In the genomic region with DNA sequence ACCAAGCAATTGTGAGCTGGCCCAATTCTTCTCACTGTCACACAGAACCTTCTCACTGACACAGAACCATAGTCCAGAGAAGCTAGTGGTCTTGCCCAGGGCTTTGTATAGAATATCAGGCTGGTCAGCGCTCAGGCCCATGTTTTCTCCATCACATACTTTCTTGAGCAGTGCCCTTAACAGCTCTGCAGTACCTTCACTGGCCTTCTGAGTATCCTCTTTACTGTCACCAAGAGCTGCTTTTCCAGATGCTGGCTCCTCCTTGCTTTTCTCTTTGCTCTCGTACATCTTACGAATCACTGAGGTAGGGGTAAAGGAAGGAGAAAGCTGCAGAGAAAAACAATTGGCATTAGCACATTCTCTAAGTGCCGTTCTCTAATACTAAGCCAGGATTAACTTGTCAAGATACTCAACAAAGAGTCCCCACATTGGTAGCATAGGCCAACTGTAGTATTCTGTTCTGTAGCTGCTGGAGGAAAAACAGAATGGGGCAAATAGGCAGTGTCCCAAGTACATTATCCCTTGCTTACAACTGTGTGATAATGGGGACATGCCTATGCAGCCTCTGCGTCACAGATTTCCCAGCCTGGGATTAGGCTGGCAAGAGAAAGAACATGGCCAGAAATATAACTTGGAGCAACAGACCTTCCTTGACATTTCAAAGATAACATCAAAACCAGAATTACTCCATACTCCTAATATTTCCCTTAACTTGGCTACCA, we compare ENCODE assay signal across 2 cellular contexts.
TF ChIP-seq lines count a peak whose summit lies in the region.

No MANE protein-coding gene starts in this region.

TF ChIP-seq in SK-N-SH treated with all-trans-retinoic acid at 6 μM for 48 hours, 23 proteins besides CTCF, POLR2A, EP300 and RAD21 (continued from another document):
- TF ChIP-seq, protein P1, sequence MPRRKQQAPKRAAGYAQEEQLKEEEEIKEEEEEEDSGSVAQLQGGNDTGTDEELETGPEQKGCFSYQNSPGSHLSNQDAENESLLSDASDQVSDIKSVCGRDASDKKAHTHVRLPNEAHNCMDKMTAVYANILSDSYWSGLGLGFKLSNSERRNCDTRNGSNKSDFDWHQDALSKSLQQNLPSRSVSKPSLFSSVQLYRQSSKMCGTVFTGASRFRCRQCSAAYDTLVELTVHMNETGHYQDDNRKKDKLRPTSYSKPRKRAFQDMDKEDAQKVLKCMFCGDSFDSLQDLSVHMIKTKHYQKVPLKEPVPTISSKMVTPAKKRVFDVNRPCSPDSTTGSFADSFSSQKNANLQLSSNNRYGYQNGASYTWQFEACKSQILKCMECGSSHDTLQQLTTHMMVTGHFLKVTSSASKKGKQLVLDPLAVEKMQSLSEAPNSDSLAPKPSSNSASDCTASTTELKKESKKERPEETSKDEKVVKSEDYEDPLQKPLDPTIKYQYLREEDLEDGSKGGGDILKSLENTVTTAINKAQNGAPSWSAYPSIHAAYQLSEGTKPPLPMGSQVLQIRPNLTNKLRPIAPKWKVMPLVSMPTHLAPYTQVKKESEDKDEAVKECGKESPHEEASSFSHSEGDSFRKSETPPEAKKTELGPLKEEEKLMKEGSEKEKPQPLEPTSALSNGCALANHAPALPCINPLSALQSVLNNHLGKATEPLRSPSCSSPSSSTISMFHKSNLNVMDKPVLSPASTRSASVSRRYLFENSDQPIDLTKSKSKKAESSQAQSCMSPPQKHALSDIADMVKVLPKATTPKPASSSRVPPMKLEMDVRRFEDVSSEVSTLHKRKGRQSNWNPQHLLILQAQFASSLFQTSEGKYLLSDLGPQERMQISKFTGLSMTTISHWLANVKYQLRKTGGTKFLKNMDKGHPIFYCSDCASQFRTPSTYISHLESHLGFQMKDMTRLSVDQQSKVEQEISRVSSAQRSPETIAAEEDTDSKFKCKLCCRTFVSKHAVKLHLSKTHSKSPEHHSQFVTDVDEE (CRISPR knock-in tag; IDR thresholded peaks at IDR 0.05), result no peak
- TF ChIP-seq ZNF565 (CRISPR knock-in tag; conservative IDR thresholded peaks at IDR 0.05; ENCODE audit: low read depth), result no peak

TF ChIP-seq in SK-N-SH, 30 proteins besides CTCF, POLR2A, EP300 and RAD21 (continued from another document):
- TF ChIP-seq FOXM1 (IDR thresholded peaks at IDR 0.05; ENCODE audit: low read depth), result no peak
- TF ChIP-seq, protein P2, sequence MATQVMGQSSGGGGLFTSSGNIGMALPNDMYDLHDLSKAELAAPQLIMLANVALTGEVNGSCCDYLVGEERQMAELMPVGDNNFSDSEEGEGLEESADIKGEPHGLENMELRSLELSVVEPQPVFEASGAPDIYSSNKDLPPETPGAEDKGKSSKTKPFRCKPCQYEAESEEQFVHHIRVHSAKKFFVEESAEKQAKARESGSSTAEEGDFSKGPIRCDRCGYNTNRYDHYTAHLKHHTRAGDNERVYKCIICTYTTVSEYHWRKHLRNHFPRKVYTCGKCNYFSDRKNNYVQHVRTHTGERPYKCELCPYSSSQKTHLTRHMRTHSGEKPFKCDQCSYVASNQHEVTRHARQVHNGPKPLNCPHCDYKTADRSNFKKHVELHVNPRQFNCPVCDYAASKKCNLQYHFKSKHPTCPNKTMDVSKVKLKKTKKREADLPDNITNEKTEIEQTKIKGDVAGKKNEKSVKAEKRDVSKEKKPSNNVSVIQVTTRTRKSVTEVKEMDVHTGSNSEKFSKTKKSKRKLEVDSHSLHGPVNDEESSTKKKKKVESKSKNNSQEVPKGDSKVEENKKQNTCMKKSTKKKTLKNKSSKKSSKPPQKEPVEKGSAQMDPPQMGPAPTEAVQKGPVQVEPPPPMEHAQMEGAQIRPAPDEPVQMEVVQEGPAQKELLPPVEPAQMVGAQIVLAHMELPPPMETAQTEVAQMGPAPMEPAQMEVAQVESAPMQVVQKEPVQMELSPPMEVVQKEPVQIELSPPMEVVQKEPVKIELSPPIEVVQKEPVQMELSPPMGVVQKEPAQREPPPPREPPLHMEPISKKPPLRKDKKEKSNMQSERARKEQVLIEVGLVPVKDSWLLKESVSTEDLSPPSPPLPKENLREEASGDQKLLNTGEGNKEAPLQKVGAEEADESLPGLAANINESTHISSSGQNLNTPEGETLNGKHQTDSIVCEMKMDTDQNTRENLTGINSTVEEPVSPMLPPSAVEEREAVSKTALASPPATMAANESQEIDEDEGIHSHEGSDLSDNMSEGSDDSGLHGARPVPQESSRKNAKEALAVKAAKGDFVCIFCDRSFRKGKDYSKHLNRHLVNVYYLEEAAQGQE (IDR thresholded peaks at IDR 0.05; ENCODE audit: low read depth, low read length), result no peak
- no peak for TF ChIP-seq GABPA (IDR thresholded peaks at IDR 0.05; ENCODE audit: low read depth)
- no peak for TF ChIP-seq TCF12 (IDR thresholded peaks at IDR 0.05)
- no peak for TF ChIP-seq RCOR1 (IDR thresholded peaks at IDR 0.05; ENCODE audit: low read length)
- TF ChIP-seq MEF2A (IDR thresholded peaks at IDR 0.05; ENCODE audit: borderline replicate concordance, low read depth), result no peak
- TF ChIP-seq, protein P3, sequence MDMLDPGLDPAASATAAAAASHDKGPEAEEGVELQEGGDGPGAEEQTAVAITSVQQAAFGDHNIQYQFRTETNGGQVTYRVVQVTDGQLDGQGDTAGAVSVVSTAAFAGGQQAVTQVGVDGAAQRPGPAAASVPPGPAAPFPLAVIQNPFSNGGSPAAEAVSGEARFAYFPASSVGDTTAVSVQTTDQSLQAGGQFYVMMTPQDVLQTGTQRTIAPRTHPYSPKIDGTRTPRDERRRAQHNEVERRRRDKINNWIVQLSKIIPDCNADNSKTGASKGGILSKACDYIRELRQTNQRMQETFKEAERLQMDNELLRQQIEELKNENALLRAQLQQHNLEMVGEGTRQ (IDR thresholded peaks at IDR 0.05; ENCODE audit: borderline replicate concordance, low read depth, low read length), result no peak
- TF ChIP-seq FOXJ3 (CRISPR knock-in tag; IDR thresholded peaks at IDR 0.05), result no peak
- no peak for TF ChIP-seq SIN3A (IDR thresholded peaks at IDR 0.05; ENCODE audit: borderline replicate concordance, low read depth, low read length)
- TF ChIP-seq RFX5 (IDR thresholded peaks at IDR 0.05; ENCODE audit: low read length), result no peak
- TF ChIP-seq, protein P4, sequence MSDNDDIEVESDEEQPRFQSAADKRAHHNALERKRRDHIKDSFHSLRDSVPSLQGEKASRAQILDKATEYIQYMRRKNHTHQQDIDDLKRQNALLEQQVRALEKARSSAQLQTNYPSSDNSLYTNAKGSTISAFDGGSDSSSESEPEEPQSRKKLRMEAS (IDR thresholded peaks at IDR 0.05; ENCODE audit: low read depth), result no peak
TF ChIP-seq in SK-N-SH: peak in this region for 0.
